Comparison of ENCODE assay signal across 23 cellular contexts in genomic region chr12:29430699-29431044, GRCh38.
"Had no signal": no experiment of that assay in that cellular context is flagged by ENCODE, and none has a peak within 500 bp of the region (broad histone marks: within the 10 kb centered on the region; RNA-seq: fewer than 3 reads in every experiment).

No MANE protein-coding gene starts in this region.

- H3K4me3 Mint-ChIP-seq: activated CD4-positive, alpha-beta memory T cell treated with anti-CD3 and anti-CD28 coated beads for 36 hours; activated naive CD4-positive, alpha-beta T cell treated with anti-CD3 and anti-CD28 coated beads for 36 hours; activated naive CD8-positive, alpha-beta T cell treated with anti-CD3 and anti-CD28 coated beads, Interleukin-2, amount 10 ng/mL, durations not matched to agents 7 days and 5 days; nephron; stimulated activated effector memory CD8-positive, alpha-beta T cell treated with anti-CD3 and anti-CD28 coated beads, Interleukin-12 subunit alpha, Interleukin-12 subunit beta, amount 100 ng/mL, for 72 hours had no signal

- H3K27me3 ChIP-seq: cardiac muscle cell, heart right ventricle, right lobe of liver, stomach, suprapubic skin, transverse colon, uterus had no signal

- H3K36me3 ChIP-seq: cardiac muscle cell, heart right ventricle, right lobe of liver, stomach, suprapubic skin, transverse colon, uterus had no signal

- H3K4me3 ChIP-seq: cardiac muscle cell, heart right ventricle, right lobe of liver, skin epidermis, stomach, suprapubic skin, transverse colon, uterus had no signal

- H3K27ac Mint-ChIP-seq: activated CD4-positive, alpha-beta memory T cell treated with anti-CD3 and anti-CD28 coated beads for 36 hours; activated naive CD4-positive, alpha-beta T cell treated with anti-CD3 and anti-CD28 coated beads for 36 hours; activated naive CD8-positive, alpha-beta T cell treated with anti-CD3 and anti-CD28 coated beads, Interleukin-2, amount 10 ng/mL, durations not matched to agents 7 days and 5 days; nephron; stimulated activated effector memory CD8-positive, alpha-beta T cell treated with anti-CD3 and anti-CD28 coated beads, Interleukin-12 subunit alpha, Interleukin-12 subunit beta, amount 100 ng/mL, for 72 hours had no signal

- H3K27ac ChIP-seq: cardiac muscle cell, heart right ventricle, right lobe of liver, skin epidermis, stomach, suprapubic skin, transverse colon, uterus had no signal

- H3K4me1 ChIP-seq: stomach, suprapubic skin, transverse colon, uterus had no signal

- H3K36me3 Mint-ChIP-seq: activated CD4-positive, alpha-beta memory T cell treated with anti-CD3 and anti-CD28 coated beads for 36 hours; activated naive CD8-positive, alpha-beta T cell treated with anti-CD3 and anti-CD28 coated beads, Interleukin-2, amount 10 ng/mL, durations not matched to agents 7 days and 5 days; stimulated activated effector memory CD8-positive, alpha-beta T cell treated with anti-CD3 and anti-CD28 coated beads, Interleukin-12 subunit alpha, Interleukin-12 subunit beta, amount 100 ng/mL, for 72 hours had no signal

- H3K9me3 ChIP-seq: heart right ventricle, right lobe of liver, stomach, suprapubic skin, transverse colon, uterus had no signal

- H3K4me1 Mint-ChIP-seq: activated naive CD8-positive, alpha-beta T cell treated with anti-CD3 and anti-CD28 coated beads, Interleukin-2, amount 10 ng/mL, durations not matched to agents 7 days and 5 days; nephron; stimulated activated effector memory CD8-positive, alpha-beta T cell treated with anti-CD3 and anti-CD28 coated beads, Interleukin-12 subunit alpha, Interleukin-12 subunit beta, amount 100 ng/mL, for 72 hours had no signal

- H3K9me3 Mint-ChIP-seq: activated CD4-positive, alpha-beta memory T cell treated with anti-CD3 and anti-CD28 coated beads for 36 hours; activated naive CD4-positive, alpha-beta T cell treated with anti-CD3 and anti-CD28 coated beads for 36 hours; activated naive CD8-positive, alpha-beta T cell treated with anti-CD3 and anti-CD28 coated beads, Interleukin-2, amount 10 ng/mL, durations not matched to agents 7 days and 5 days; nephron; stimulated activated effector memory CD8-positive, alpha-beta T cell treated with anti-CD3 and anti-CD28 coated beads, Interleukin-12 subunit alpha, Interleukin-12 subunit beta, amount 100 ng/mL, for 72 hours had no signal

- ATAC-seq: heart right ventricle; left cardiac atrium; stimulated activated effector memory CD8-positive, alpha-beta T cell treated with anti-CD3 and anti-CD28 coated beads, Interleukin-12 subunit alpha, Interleukin-12 subunit beta, amount 100 ng/mL, for 72 hours had no signal

- DNase-seq: activated CD4-positive, alpha-beta memory T cell treated with anti-CD3 and anti-CD28 coated beads for 36 hours; activated CD4-positive, alpha-beta T cell treated with anti-CD3 and anti-CD28 coated beads for 48 hours; activated CD4-positive, CD25-positive, alpha-beta regulatory T cell; activated naive CD4-positive, alpha-beta T cell treated with anti-CD3 and anti-CD28 coated beads for 36 hours; activated naive CD8-positive, alpha-beta T cell treated with anti-CD3 and anti-CD28 coated beads, Interleukin-2, amount 10 ng/mL, durations not matched to agents 7 days and 5 days; activated T-cell treated with anti-CD3 and anti-CD28 coated beads, Interleukin-2, amount 50 U/mL, for 48 hours; amniotic stem cell; cortex of kidney; heart right ventricle; islet precursor cell; left cardiac atrium; mesenchymal stem cell; occipital lobe; stimulated activated CD4-positive, alpha-beta T cell treated with anti-CD3 and anti-CD28 coated beads, Interleukin-2, amount 100 ng/mL, for 24 hours; stomach; transverse colon; uterus had no signal
